Comparison of ENCODE assay signal across 1 cellular context in the genomic region with DNA sequence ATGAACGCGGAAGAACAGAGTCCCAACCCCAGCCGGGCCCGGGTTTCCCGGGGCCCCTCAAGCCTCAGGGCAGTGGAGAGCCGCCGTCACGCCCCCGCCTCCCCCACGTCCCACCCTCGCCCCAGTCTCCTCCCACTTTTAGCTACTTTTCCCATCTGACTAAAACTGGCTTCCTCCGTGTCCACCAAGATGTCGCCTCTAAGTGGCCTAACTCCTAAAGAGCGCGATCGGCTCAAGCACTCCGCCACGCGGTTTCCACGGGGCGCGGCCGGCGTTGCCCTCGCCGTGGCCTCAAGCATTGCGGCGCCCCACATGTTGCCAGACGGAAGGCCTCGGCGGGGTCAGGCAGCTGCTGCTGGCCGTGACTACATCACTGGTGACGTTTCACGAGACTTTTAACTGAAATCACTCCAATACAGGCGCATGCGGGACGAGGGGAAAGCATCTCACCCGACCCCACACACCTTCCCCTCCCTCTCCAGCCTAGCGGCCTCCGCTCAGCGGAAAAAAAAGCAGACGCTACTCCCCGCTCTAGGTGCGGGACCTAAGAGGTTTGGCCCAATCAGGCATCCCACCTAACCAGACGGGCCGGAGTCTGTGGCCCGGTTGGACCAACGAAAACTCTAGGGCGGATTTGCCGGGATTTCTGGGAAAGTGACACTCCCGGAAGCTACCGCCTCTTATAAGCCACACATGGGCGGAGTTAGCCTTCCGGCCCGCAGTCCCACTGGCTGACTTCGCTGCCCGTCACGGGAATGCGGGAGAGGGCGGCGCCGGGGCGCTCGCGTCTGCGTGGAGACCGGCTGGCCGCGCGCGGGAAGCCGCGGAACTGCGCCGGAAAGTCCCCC.
A peak's percentile ranks its signal among the peaks of the same experiment; 100 is the strongest.
TF ChIP-seq lines count a peak whose summit lies in the region.

Gene NXT1, plus strand, starts transcription at position 785 of the 848 bp plus-strand sequence. CDS start 3,251 bp downstream, outside the sequence.

TF ChIP-seq in K562, 482 proteins besides CTCF, POLR2A, EP300 and RAD21 (continued from another document):
- TF ChIP-seq, protein P1, sequence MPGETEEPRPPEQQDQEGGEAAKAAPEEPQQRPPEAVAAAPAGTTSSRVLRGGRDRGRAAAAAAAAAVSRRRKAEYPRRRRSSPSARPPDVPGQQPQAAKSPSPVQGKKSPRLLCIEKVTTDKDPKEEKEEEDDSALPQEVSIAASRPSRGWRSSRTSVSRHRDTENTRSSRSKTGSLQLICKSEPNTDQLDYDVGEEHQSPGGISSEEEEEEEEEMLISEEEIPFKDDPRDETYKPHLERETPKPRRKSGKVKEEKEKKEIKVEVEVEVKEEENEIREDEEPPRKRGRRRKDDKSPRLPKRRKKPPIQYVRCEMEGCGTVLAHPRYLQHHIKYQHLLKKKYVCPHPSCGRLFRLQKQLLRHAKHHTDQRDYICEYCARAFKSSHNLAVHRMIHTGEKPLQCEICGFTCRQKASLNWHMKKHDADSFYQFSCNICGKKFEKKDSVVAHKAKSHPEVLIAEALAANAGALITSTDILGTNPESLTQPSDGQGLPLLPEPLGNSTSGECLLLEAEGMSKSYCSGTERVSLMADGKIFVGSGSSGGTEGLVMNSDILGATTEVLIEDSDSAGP (CRISPR knock-in tag; IDR thresholded peaks at IDR 0.05) = no peak
- TF ChIP-seq CXXC5 (CRISPR knock-in tag; IDR thresholded peaks at IDR 0.05) = peak; percentile 64
